10 cellular contexts compared by ENCODE assay signal in genomic region chr9:131671150-131671549, GRCh38.
DNase-seq lines count a peak whose midpoint lies in the region; ATAC-seq and TF ChIP-seq lines count a peak whose summit lies in the region.
"Had no signal": no experiment of that assay in that cellular context is flagged by ENCODE, and none has a peak within 500 bp of the region (broad histone marks: within the 10 kb centered on the region; RNA-seq: fewer than 3 reads in every experiment).

No MANE protein-coding gene starts in this region.

- no peak overlapping the region for H2BK120ac ChIP-seq in IMR-90 (ENCODE audit: low read depth, low read length)

- H2AFZ ChIP-seq in IMR-90 (replicated peaks; ENCODE audit: low read length, poor library complexity) (no peak overlapping the region), neural progenitor cell (replicated peaks) (no peak overlapping the region), PC-9 (no peak overlapping the region)

- DNase-seq in CD14-positive monocyte (ENCODE audit: low spot score) (no peak), IMR-90 (no peak), coronary artery (ENCODE audit: low spot score) (no peak), neural progenitor cell (ENCODE audit: low spot score) (peak; percentile 40), GM03348 (ENCODE audit: low spot score) (no peak), PC-9 (no peak)
- DNase-seq: MG63, NCI-H526 treated with DMSO at 0.1 percent for 48 hours had no signal

- dilution Hi-C loops in IMR-90 (cut with HindIII; ENCODE audit: low sequenced_read_pairs, unreplicated experiment) = no loop called here

- peaks cover 47% of the 10 kb centered on the region for H3K9me1 ChIP-seq in IMR-90 (ENCODE audit: insufficient read depth, low read length)

- H3K36me3 Mint-ChIP-seq in CD14-positive monocyte (peaks cover 31 to 40% of the 10 kb centered on the region in 2 donors), neural progenitor cell (peaks cover 2% of the 10 kb centered on the region)

- H3K4me1 ChIP-seq in IMR-90 (ENCODE audit: control insufficient read depth, insufficient read depth, low read length) = peaks cover 24% of the 10 kb centered on the region
- peaks cover 43% of the 10 kb centered on the region for H3K4me1 ChIP-seq in neural progenitor cell
- peaks cover 15% of the 10 kb centered on the region for H3K4me1 ChIP-seq in PC-9 (replicated peaks; ENCODE audit: insufficient read depth)

- intact Hi-C loops in CD14-positive monocyte (cut with micrococcal nuclease) (no loop called here), IMR-90 (cut with micrococcal nuclease) (no loop called here), PC-9 (cut with micrococcal nuclease; ENCODE audit: unreplicated experiment) (no loop called here)

- peaks cover 12% of the 10 kb centered on the region for H3F3A ChIP-seq in neural progenitor cell (ENCODE audit: low read depth)
- H3F3A ChIP-seq in PC-9 (ENCODE audit: insufficient read depth, low read depth) = peaks cover 5% of the 10 kb centered on the region; the same call in 1 of the 2 replicates

- peak overlapping the region in 5 of 7 donors; percentile 58 to 94 (median 81) for H3K27ac Mint-ChIP-seq in CD14-positive monocyte
- peak overlapping the region; percentile 42 for H3K27ac Mint-ChIP-seq in neural progenitor cell

- H3K4me3 Mint-ChIP-seq in CD14-positive monocyte = no peak overlapping the region
- H3K4me3 Mint-ChIP-seq in neural progenitor cell = no peak overlapping the region

- peak overlapping the region; percentile 21; the same call in 1 of the 2 replicates for H3K14ac ChIP-seq in IMR-90 (replicated peaks; ENCODE audit: low read depth, low read length)

- no peak overlapping the region for H2BK15ac ChIP-seq in IMR-90 (ENCODE audit: low read depth, low read length)

- H3K36me3 ChIP-seq in IMR-90 (ENCODE audit: control insufficient read depth, insufficient read depth, low read length) (no peaks in the 10 kb centered on the region), neural progenitor cell (no peaks in the 10 kb centered on the region), PC-9 (ENCODE audit: low read depth) (no peaks in the 10 kb centered on the region)
- H3K36me3 ChIP-seq: MG63 had no signal

- peaks cover 32% of the 10 kb centered on the region for H3K79me2 ChIP-seq in neural progenitor cell (ENCODE audit: low read depth)
- H3K79me2 ChIP-seq in PC-9 (ENCODE audit: low read depth) = peaks cover 17% of the 10 kb centered on the region

- no peak overlapping the region for H4K91ac ChIP-seq in IMR-90 (ENCODE audit: insufficient read depth, low read depth, low read length)

- no peak overlapping the region for H3K4ac ChIP-seq in IMR-90 (ENCODE audit: low read depth, low read length)

- H2AK5ac ChIP-seq in IMR-90 (ENCODE audit: low read depth, low read length) = peak overlapping the region; percentile 24; the same call in 1 of the 2 replicates

- H3K4me2 ChIP-seq in IMR-90 (ENCODE audit: low read depth, low read length) (no peak overlapping the region), neural progenitor cell (peak overlapping the region; percentile 15), PC-9 (no peak overlapping the region)

- peaks cover 81% of the 10 kb centered on the region for H4K20me1 ChIP-seq in IMR-90 (ENCODE audit: insufficient read depth, low read length)
- peaks cover 59% of the 10 kb centered on the region for H4K20me1 ChIP-seq in neural progenitor cell (ENCODE audit: low read depth)
- H4K20me1 ChIP-seq in PC-9 (ENCODE audit: insufficient read depth) = no peaks in the 10 kb centered on the region

- H2BK5ac ChIP-seq in IMR-90 (ENCODE audit: low read depth, low read length, poor library complexity, severe bottlenecking) = no peak overlapping the region

- no peak for ATAC-seq in IMR-90 (ENCODE audit: low read depth)
- no peak for ATAC-seq in HG02852 (IDR thresholded peaks at IDR 0.05; ENCODE audit: unreplicated experiment)
- ATAC-seq in HG02885 (IDR thresholded peaks at IDR 0.05; ENCODE audit: poor library complexity, unreplicated experiment) = no peak

- H3K9me3 ChIP-seq in IMR-90 (ENCODE audit: control insufficient read depth, insufficient read depth, low read length) = no peaks in the 10 kb centered on the region
- H3K9me3 ChIP-seq in neural progenitor cell (ENCODE audit: low read depth) = no peaks in the 10 kb centered on the region
- no peaks in the 10 kb centered on the region for H3K9me3 ChIP-seq in PC-9 (ENCODE audit: insufficient read depth, low read depth)
- H3K9me3 ChIP-seq: MG63 had no signal

- no peak overlapping the region for H4K8ac ChIP-seq in IMR-90 (ENCODE audit: low read depth in 2 of 2, low read length in 2 of 2)

- no TSS peak for BruUV-seq in IMR-90 (replicated peaks; lab: Mats Ljungman, UMichigan)
- BruUV-seq in PC-9 (replicated peaks; lab: Mats Ljungman, UMichigan) = no TSS peak

- TF ChIP-seq CTCF in CD14-positive monocyte (IDR thresholded peaks at IDR 0.05) (no peak), IMR-90 (conservative IDR thresholded peaks at IDR 0.05; ENCODE audit: low read depth, low read length) (no peak), coronary artery (IDR thresholded peaks at IDR 0.05) (no peak), neural progenitor cell (IDR thresholded peaks at IDR 0.05) (peak; percentile 12), PC-9 (conservative IDR thresholded peaks at IDR 0.05) (no peak)

- WGBS in IMR-90 (ENCODE audit: extremely low coverage in 2 of 2, insufficient read length in 1 of 2), 2 experiments = 93% methylated on average over 3 of the region's 9 CpGs; no CpG with 5 or more reads in 1 of the 2 experiments

- no peak for TF ChIP-seq RAD21 in IMR-90 (IDR thresholded peaks at IDR 0.05; ENCODE audit: low read length)

- TF ChIP-seq POLR2A in IMR-90 (IDR thresholded peaks at IDR 0.05; ENCODE audit: low read depth, low read length) = no peak

- no peaks in the 10 kb centered on the region for H3K9me2 ChIP-seq in PC-9 (ENCODE audit: insufficient read depth)

- H2BK20ac ChIP-seq in IMR-90 (ENCODE audit: low read depth, low read length) = no peak overlapping the region

- in situ Hi-C loops in IMR-90 (cut with MboI; ENCODE audit: low sequenced_read_pairs) = no loop called here

- no peak overlapping the region for H3K18ac ChIP-seq in IMR-90 (ENCODE audit: low read depth, low read length)

- POLR2A ChIA-PET in IMR-90 (lab: Charles Lee; ENCODE audit: unreplicated experiment) = no interaction called here
- POLR2A ChIA-PET in PC-9 (lab: Charles Lee; ENCODE audit: unreplicated experiment) = no interaction called here

- H2AK9ac ChIP-seq in IMR-90 (replicated peaks; ENCODE audit: low read depth, low read length, poor library complexity) = no peak overlapping the region

- H3K4me3 ChIP-seq in IMR-90 (ENCODE audit: insufficient read depth, low read depth, low read length) = no peak overlapping the region
- H3K4me3 ChIP-seq in coronary artery = no peak overlapping the region
- H3K4me3 ChIP-seq in neural progenitor cell = no peak overlapping the region
- no peak overlapping the region for H3K4me3 ChIP-seq in PC-9
- H3K4me3 ChIP-seq: MG63 had no signal

- H3K27ac ChIP-seq in IMR-90 (ENCODE audit: insufficient read depth, low read length) = no peak overlapping the region
- peak overlapping the region; percentile 70 to 93 for H3K27ac ChIP-seq in coronary artery
- no peak overlapping the region for H3K27ac ChIP-seq in neural progenitor cell
- no peak overlapping the region for H3K27ac ChIP-seq in PC-9

- H3K27me3 Mint-ChIP-seq in CD14-positive monocyte (ENCODE audit: low read depth in 3 of 3) (no peaks in the 10 kb centered on the region), neural progenitor cell (ENCODE audit: insufficient read depth, low read depth) (peaks cover 2% of the 10 kb centered on the region)

- CTCF ChIA-PET in IMR-90 (lab: Yijun Ruan, JAX) (no interaction called here), PC-9 (lab: Charles Lee) (no interaction called here)

- H3K9ac ChIP-seq in IMR-90 (ENCODE audit: low read depth, low read length) (no peak overlapping the region), neural progenitor cell (no peak overlapping the region)

- no peak overlapping the region for H3K56ac ChIP-seq in IMR-90 (ENCODE audit: extremely low read depth, insufficient read depth, low read length)

- H3K27me3 ChIP-seq in IMR-90 (ENCODE audit: control insufficient read depth, insufficient read depth, low read length) (no peaks in the 10 kb centered on the region), neural progenitor cell (no peaks in the 10 kb centered on the region), PC-9 (ENCODE audit: insufficient read depth, low read depth) (no peaks in the 10 kb centered on the region)
- H3K27me3 ChIP-seq: MG63 had no signal

- no peak overlapping the region for H3K23ac ChIP-seq in IMR-90 (ENCODE audit: low read depth, low read length)

- no peak overlapping the region for H4K5ac ChIP-seq in IMR-90 (ENCODE audit: low read depth, low read length)

- peaks cover 63% of the 10 kb centered on the region for H3K4me1 Mint-ChIP-seq in CD14-positive monocyte
- H3K4me1 Mint-ChIP-seq in neural progenitor cell = peaks cover 64% of the 10 kb centered on the region

- H3K9me3 Mint-ChIP-seq in CD14-positive monocyte (no peaks in the 10 kb centered on the region), neural progenitor cell (peaks cover 5% of the 10 kb centered on the region)

- H3K79me1 ChIP-seq in IMR-90 (ENCODE audit: low read depth in 1 of 2, low read length in 2 of 2) = peaks cover 48 to 96% of the 10 kb centered on the region in 2 experiments

TF ChIP-seq in IMR-90, 13 proteins besides CTCF, POLR2A, EP300 and RAD21 (continues in another document):
- TF ChIP-seq MAFK (IDR thresholded peaks at IDR 0.05; ENCODE audit: low read depth, low read length) = no peak
- no peak for TF ChIP-seq CEBPB (IDR thresholded peaks at IDR 0.05; ENCODE audit: low read depth, low read length)
- no peak for TF ChIP-seq CHD1 (IDR thresholded peaks at IDR 0.05; ENCODE audit: low read depth, low read length)
- TF ChIP-seq FOS (IDR thresholded peaks at IDR 0.05; ENCODE audit: low read depth, low read length) = no peak
- TF ChIP-seq ELK1 (IDR thresholded peaks at IDR 0.05; ENCODE audit: borderline replicate concordance, low read depth, low read length) = no peak
- no peak for TF ChIP-seq MXI1 (IDR thresholded peaks at IDR 0.05; ENCODE audit: borderline replicate concordance, low read depth, low read length)

Comparison
In these comparisons a context has a peak if more than half of its experiments do, and no peak if none do; other contexts are left out.
1. H3K27ac ChIP-seq: peak in coronary artery (2 of 2); none in IMR-90 (single experiment), neural progenitor cell (single experiment) and PC-9 (single experiment).